Comparison of ENCODE assay signal across 8 cellular contexts in genomic region chr9:129139233-129139992, GRCh38.
DNase-seq lines count a peak whose midpoint lies in the region; ATAC-seq and TF ChIP-seq lines count a peak whose summit lies in the region.

No MANE protein-coding gene starts in this region.

- H3K27me3 ChIP-seq in GM06990 (replicated peaks; ENCODE audit: control insufficient read depth, insufficient read depth, low read length), result no peaks in the 10 kb centered on the region

- peak; percentile 33 for ATAC-seq in HG03196 (IDR thresholded peaks at IDR 0.05; ENCODE audit: unreplicated experiment)
- no peak for ATAC-seq in GM19467 (IDR thresholded peaks at IDR 0.05; ENCODE audit: unreplicated experiment)

- H3K4me3 ChIP-seq in GM06990 (replicated peaks; ENCODE audit: low read depth, low read length) (peak overlapping the region; percentile 52), coronary artery (peak overlapping the region; percentile 72)

- H3K27ac ChIP-seq in coronary artery, result peak overlapping the region; percentile 91 to 99

- DNase-seq in GM06990 (ENCODE audit: extremely low read depth, insufficient read length) (peak; percentile 76), NCI-H510A treated with DMSO at 0.1 percent for 48 hours (lab: John Stamatoyannopoulos, UW) (peak; percentile 94), coronary artery (ENCODE audit: low spot score) (peak; percentile 91), left kidney (ENCODE audit: low read depth, low spot score) (peak; percentile 95)
- peak; percentile 72 to 82 for DNase-seq in activated CD4-positive, alpha-beta T cell treated with anti-CD3 and anti-CD28 coated beads for 4 hours
- DNase-seq in stimulated activated CD4-positive, alpha-beta T cell treated with anti-CD3 and anti-CD28 coated beads, Interleukin-1b, Interleukin-23, amount 100 ng/mL, for 48 hours, result peak; percentile 72

- peak; percentile 84 for TF ChIP-seq CTCF in GM06990 (IDR thresholded peaks at IDR 0.05; ENCODE audit: insufficient read depth, low read length, poor library complexity, severe bottlenecking)
- peak; percentile 97 for TF ChIP-seq CTCF in coronary artery (IDR thresholded peaks at IDR 0.05)

- peaks cover 22% of the 10 kb centered on the region for H3K36me3 ChIP-seq in GM06990 (ENCODE audit: control insufficient read depth, insufficient read depth, low read length)
